20 cellular contexts compared by ENCODE assay signal in the genomic region with DNA sequence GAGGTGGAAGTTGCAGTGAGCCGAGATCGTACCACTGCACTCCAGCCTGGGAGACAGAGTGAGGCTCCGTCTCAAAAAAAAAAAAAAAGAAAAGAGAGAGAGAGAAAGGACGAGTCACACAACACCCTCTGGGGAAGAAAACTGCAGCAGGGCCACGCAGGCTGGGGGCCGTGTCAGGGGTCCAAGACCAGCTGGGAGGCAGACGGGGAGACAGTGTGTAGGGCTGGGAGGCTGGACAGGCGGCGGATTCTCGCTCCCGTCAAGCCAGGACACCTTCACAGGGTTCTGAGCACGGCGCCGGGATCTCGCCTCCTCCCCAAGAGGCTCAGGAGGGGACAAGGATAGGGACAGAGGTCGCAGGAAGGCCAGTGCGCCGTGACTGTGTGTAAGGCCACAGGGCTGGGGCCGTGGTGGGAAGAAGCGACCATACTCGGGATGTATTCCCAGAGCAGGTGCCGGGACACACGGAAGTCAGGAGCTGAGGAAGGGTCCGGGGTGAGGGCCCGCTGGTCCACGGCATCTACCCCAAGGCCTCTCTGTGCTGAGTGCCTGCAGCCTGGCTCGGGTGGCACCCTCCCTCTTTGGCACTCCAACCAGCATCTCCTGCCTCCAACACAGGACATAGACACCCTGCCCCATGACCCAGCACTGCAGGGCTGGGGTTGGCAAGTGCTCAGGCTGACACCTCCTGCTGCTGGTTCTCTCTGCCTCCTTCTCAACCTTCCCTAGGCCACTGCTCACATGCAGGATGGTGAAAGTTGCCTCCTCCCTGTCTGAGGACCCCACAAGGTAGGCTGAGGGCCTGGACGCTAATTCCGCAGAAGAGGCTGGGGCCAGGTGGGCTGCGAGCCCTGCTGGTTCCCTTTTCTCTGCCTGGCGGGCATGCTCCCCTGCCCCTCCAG.
"Had no signal": no experiment of that assay in that cellular context is flagged by ENCODE, and none has a peak within 500 bp of the region (broad histone marks: within the 10 kb centered on the region; RNA-seq: fewer than 3 reads in every experiment).

No MANE protein-coding gene starts in this region.

- DNase-seq: activated B cell treated with CpG ODN at 0.5 μM for 24 hours; activated CD4-positive, alpha-beta T cell treated with anti-CD3 and anti-CD28 coated beads for 36 hours; activated CD4-positive, alpha-beta T cell treated with anti-CD3 and anti-CD28 coated beads, Interleukin-2, amount 50 U/mL, for 4 hours; activated CD8-positive, alpha-beta memory T cell treated with anti-CD3 and anti-CD28 coated beads for 24 hours; activated CD8-positive, alpha-beta memory T cell treated with anti-CD3 and anti-CD28 coated beads, Interleukin-2, amount 50 U/mL, for 4 hours; activated naive CD4-positive, alpha-beta T cell; activated T-cell treated with anti-CD3 and anti-CD28 coated beads, Interleukin-2, amount 50 U/mL, for 24 hours; amygdala; cerebellar nuclear complex; left colon; lower lobe of right lung; mesendoderm; stimulated activated CD4-positive, alpha-beta T cell treated with anti-CD3 and anti-CD28 coated beads, Interleukin-4, amount 100 ng/mL, for 4 hours; T-helper 1 cell; tibial artery had no signal

- H3K27me3 ChIP-seq: gastroesophageal sphincter, heart left ventricle, tibial artery had no signal

- ATAC-seq: activated CD4-positive, alpha-beta T cell treated with anti-CD3 and anti-CD28 coated beads for 36 hours; activated T-helper 17 cell treated with anti-CD3 and anti-CD28 coated beads, Interleukin-2, amount 50 U/mL, for 72 hours; gastroesophageal sphincter; heart left ventricle; left colon; lower lobe of right lung; mucosa of descending colon had no signal

- H3K4me3 ChIP-seq: gastroesophageal sphincter, heart left ventricle, lower lobe of right lung, mucosa of descending colon, tibial artery had no signal

- H3K27ac ChIP-seq: epithelial cell of prostate, gastroesophageal sphincter, heart left ventricle, lower lobe of right lung, tibial artery had no signal

- H3K9me3 ChIP-seq: gastroesophageal sphincter, heart left ventricle, lower lobe of right lung, mucosa of descending colon, tibial artery had no signal
